In genomic region chr17:27649929-27650328, GRCh38 we compare ENCODE assay signal across 18 cellular contexts. TPM values are rescaled to one million over a fixed set of nuclear protein-coding genes. Genes with fewer than 3 reads are reported as not detected.
DNase-seq lines count a peak whose midpoint lies in the region; ATAC-seq and TF ChIP-seq lines count a peak whose summit lies in the region.
"Had no signal": no experiment of that assay in that cellular context is flagged by ENCODE, and none has a peak within 500 bp of the region (broad histone marks: within the 10 kb centered on the region; RNA-seq: fewer than 3 reads in every experiment).

No MANE protein-coding gene starts in this region.

- TF ChIP-seq POLR2A in heart left ventricle (IDR thresholded peaks at IDR 0.05) = no peak

- H3K27ac ChIP-seq in right atrium auricular region (no peak overlapping the region), heart left ventricle (no peak overlapping the region), osteoblast (ENCODE audit: low read depth, low read length) (no peak overlapping the region)
- H3K27ac ChIP-seq: A549, SJCRH30 had no signal

- no peak overlapping the region for H2AFZ ChIP-seq in osteoblast (ENCODE audit: low read length)

- H4K20me1 ChIP-seq in osteoblast (ENCODE audit: insufficient read depth, low read length) = no peaks in the 10 kb centered on the region

- intact Hi-C loops in Right ventricle myocardium inferior (cut with DNase I) = loop anchor here (5.0 kb wide), 2 partner anchors 298 to 413 kb away; no protein-coding TSS in a partner anchor
- intact Hi-C loops in heart left ventricle (cut with DNase I) = loop anchor here in 9 of 10 donors (2.0 to 10.0 kb wide), 17 partner anchors 39 to 418 kb away; partner anchors contain the start of gene KSR1 (in 1 of the 9)

- DNase-seq in Right ventricle myocardium inferior (ENCODE audit: missing footprints) (no peak), right atrium auricular region (ENCODE audit: low spot score) (no peak), heart left ventricle (peak in 3 of 5 donors; percentile 28 to 71 (median 37)), osteoblast (ENCODE audit: insufficient read length, low spot score, missing footprints) (peak; percentile 21), NCI-H524 (lab: John Stamatoyannopoulos, UW) (no peak), SHP77 treated with DMSO at 0.1 percent for 48 hours (lab: John Stamatoyannopoulos, UW) (no peak), BE2C (no peak)
- DNase-seq: cortex of kidney; GDM1; NCI-H1417; NCI-H526 treated with DMSO at 0.1 percent for 48 hours; SJCRH30; stimulated activated naive CD4-positive, alpha-beta T cell had no signal

- 77 to 86% (median 82%) methylated on average over 9 to 16 of the region's 16 CpGs for WGBS in heart left ventricle, 4 donors

- H3K27me3 ChIP-seq in right atrium auricular region (no peaks in the 10 kb centered on the region), heart left ventricle (no peaks in the 10 kb centered on the region), osteoblast (ENCODE audit: insufficient read depth, low read length) (no peaks in the 10 kb centered on the region), BE2C (no peaks in the 10 kb centered on the region)

- H3K4me2 ChIP-seq in osteoblast (ENCODE audit: insufficient read depth, low read length) = no peak overlapping the region
- H3K4me2 ChIP-seq: A549 had no signal

- ATAC-seq in Right ventricle myocardium inferior = peak; percentile 55
- peak in 3 of 4 donors; percentile 29 to 48 (median 33) for ATAC-seq in heart left ventricle
- no peak for ATAC-seq in HG02610 (IDR thresholded peaks at IDR 0.05; ENCODE audit: unreplicated experiment)
- ATAC-seq: A549; activated naive CD4-positive, alpha-beta T cell treated with anti-CD3 and anti-CD28 coated beads, Interleukin-2, amount 50 U/mL, for 72 hours had no signal

- H3K4me1 ChIP-seq in right atrium auricular region (peaks cover 0 to 14% of the 10 kb centered on the region in 2 donors), heart left ventricle (peaks cover 0 to 20% (median 2%) of the 10 kb centered on the region in 12 donors), osteoblast (ENCODE audit: insufficient read depth, low read length) (no peaks in the 10 kb centered on the region), BE2C (no peaks in the 10 kb centered on the region)
- H3K4me1 ChIP-seq: A549, HAP-1, SJCRH30 had no signal

- H3K79me2 ChIP-seq in osteoblast (ENCODE audit: insufficient read depth, low read length) = no peaks in the 10 kb centered on the region

- H3K9me3 ChIP-seq in right atrium auricular region (no peaks in the 10 kb centered on the region), heart left ventricle (no peaks in the 10 kb centered on the region), osteoblast (ENCODE audit: low read depth, low read length) (no peaks in the 10 kb centered on the region), BE2C (no peaks in the 10 kb centered on the region)
- H3K9me3 ChIP-seq: A549, HAP-1, mucosa of descending colon, SJCRH30 had no signal

- H3K4me3 ChIP-seq in right atrium auricular region = no peak overlapping the region
- H3K4me3 ChIP-seq in heart left ventricle = no peak overlapping the region
- no peak overlapping the region for H3K4me3 ChIP-seq in osteoblast (ENCODE audit: insufficient read depth, low read length)
- no peak overlapping the region for H3K4me3 ChIP-seq in BE2C (ENCODE audit: low read depth, low read length)
- H3K4me3 ChIP-seq: A549, HAP-1, mucosa of descending colon, SJCRH30 had no signal

- no peak for TF ChIP-seq CTCF in right atrium auricular region (IDR thresholded peaks at IDR 0.05)
- TF ChIP-seq CTCF in heart left ventricle (IDR thresholded peaks at IDR 0.05) = no peak
- TF ChIP-seq CTCF in osteoblast (IDR thresholded peaks at IDR 0.05; ENCODE audit: extremely low read depth, low read depth, low read length) = no peak
- no peak for TF ChIP-seq CTCF in BE2C (IDR thresholded peaks at IDR 0.05; ENCODE audit: low read depth, low read length)

- no peaks in the 10 kb centered on the region for H3K36me3 ChIP-seq in right atrium auricular region
- H3K36me3 ChIP-seq in heart left ventricle = peaks cover 0 to 27% (median 0%) of the 10 kb centered on the region in 9 donors
- H3K36me3 ChIP-seq in osteoblast (ENCODE audit: insufficient read depth, low read length) = no peaks in the 10 kb centered on the region
- no peaks in the 10 kb centered on the region for H3K36me3 ChIP-seq in BE2C
- H3K36me3 ChIP-seq: HAP-1, SJCRH30 had no signal

RNA-seq across cellular contexts. Expression of gene LGALS9, which starts 18.9 kb away (rescaled TPM):
- total RNA-seq in Right ventricle myocardium inferior (18.2 TPM), right atrium auricular region (10 to 100 TPM in 1 of 2 donors, 1 to 10 TPM in 1; 9.7 to 27.4 TPM), heart left ventricle (100 to 1,000 TPM in 1 of 9 donors, 10 to 100 TPM in 7, 1 to 10 TPM in 1; 7.9 to 173 (median 22.1) TPM), osteoblast (1.4 and 4.7 TPM in 2 replicates)
- polyA plus RNA-seq in heart left ventricle = 10 to 100 TPM; 12.3 to 25.3 TPM
- polyA plus RNA-seq in BE2C (2012; ENCODE audit: insufficient read depth, insufficient read length, low read depth) = 0.66 TPM

Comparison
In these comparisons a context has a peak if more than half of its experiments do, and no peak if none do; other contexts are left out.
1. DNase-seq: peak in heart left ventricle (3 of 5) and osteoblast (single experiment); none in Right ventricle myocardium inferior (single experiment), right atrium auricular region (single experiment), NCI-H524 (0 of 2), SHP77 treated with DMSO at 0.1 percent for 48 hours (single experiment) and BE2C (single experiment).